ENCODE assay signal across 8 cellular contexts in genomic region chr11:73983764-73984543, GRCh38. TPM values are rescaled to one million over a fixed set of nuclear protein-coding genes. Genes with fewer than 3 reads are reported as not detected.
DNase-seq lines count a peak whose midpoint lies in the region; ATAC-seq, FAIRE-seq and TF ChIP-seq lines count a peak whose summit lies in the region.

No MANE protein-coding gene starts in this region.

- no peaks in the 10 kb centered on the region for H3K9me2 ChIP-seq in SK-N-SH

- TF ChIP-seq CTCF in SK-N-SH (IDR thresholded peaks at IDR 0.05): no peak
- no peak for TF ChIP-seq CTCF in prostate gland (IDR thresholded peaks at IDR 0.05)

- CTCF ChIA-PET in SK-N-SH (lab: Yijun Ruan, JAX): interaction anchor here (4.6 kb wide), 1 partner anchor 21 kb away, joined by 21 read pairs; no protein-coding TSS in a partner anchor

- H3K27ac ChIP-seq in SK-N-SH (ENCODE audit: low read depth in 2 of 2, low read length in 1 of 2) (peak overlapping the region; percentile 87 to 98), SJSA1 (peak overlapping the region; percentile 67; the same call in 1 of the 2 replicates), prostate gland (peak overlapping the region; percentile 75 to 80)

- WGBS in SK-N-SH (ENCODE audit: low lambda C conversion rate): 76% methylated on average over 15 of the region's 15 CpGs
- 64% methylated on average over 15 of the region's 15 CpGs for WGBS in prostate gland

- H3K27me3 ChIP-seq in SK-N-SH (ENCODE audit: insufficient read depth): no peaks in the 10 kb centered on the region
- no peaks in the 10 kb centered on the region for H3K27me3 ChIP-seq in SJSA1 (replicated peaks)
- H3K27me3 ChIP-seq in prostate gland (replicated peaks; ENCODE audit: insufficient read depth): no peaks in the 10 kb centered on the region

- H3K4me3 ChIP-seq in SK-N-SH (ENCODE audit: low read depth in 2 of 2, low read length in 1 of 2) (peak overlapping the region; percentile 70 to 93; a peak in 3 of 4 replicates), SJSA1 (peak overlapping the region; percentile 53), prostate gland (peak overlapping the region; percentile 48 to 50)

- peaks cover 0 to 12% of the 10 kb centered on the region in 2 experiments for H3K36me3 ChIP-seq in SK-N-SH (replicated peaks in 1 of 2; ENCODE audit: control insufficient read depth in 1 of 2, insufficient read depth in 2 of 2, low read length in 1 of 2)
- no peaks in the 10 kb centered on the region for H3K36me3 ChIP-seq in SJSA1
- no peaks in the 10 kb centered on the region for H3K36me3 ChIP-seq in prostate gland

- H4K20me1 ChIP-seq in SK-N-SH (ENCODE audit: insufficient read depth): no peaks in the 10 kb centered on the region

- H2AFZ ChIP-seq in SK-N-SH (ENCODE audit: low read depth): peak overlapping the region; percentile 98

- POLR2A ChIA-PET in SK-N-SH (lab: Yijun Ruan, JAX): interaction anchor here (1.4 kb wide), 1 partner anchor 187 kb away, joined by 4 read pairs; the partner anchor contains the start of genes C2CD3 and PPME1

- H3K79me2 ChIP-seq in SK-N-SH (ENCODE audit: insufficient read depth): peaks cover 8% of the 10 kb centered on the region; the same call in 1 of the 2 replicates

- TF ChIP-seq POLR2A in erythroblast (IDR thresholded peaks at IDR 0.05; ENCODE audit: low read length) (no peak), prostate gland (IDR thresholded peaks at IDR 0.05) (no peak)

- H3K4me2 ChIP-seq in SK-N-SH: peak overlapping the region; percentile 98

- H3K9me3 ChIP-seq in SK-N-SH (no peaks in the 10 kb centered on the region), SJSA1 (replicated peaks) (no peaks in the 10 kb centered on the region), prostate gland (no peaks in the 10 kb centered on the region)

- peaks cover 2% of the 10 kb centered on the region for H3F3A ChIP-seq in SK-N-SH (replicated peaks; ENCODE audit: insufficient read depth)

- no peak for ATAC-seq in SK-N-SH treated with all-trans-retinoic acid at 6 μM for 48 hours

- no peak for TF ChIP-seq RAD21 in SK-N-SH (IDR thresholded peaks at IDR 0.05; ENCODE audit: low read length)

- intact Hi-C loops in prostate gland (cut with DNase I): loop anchor here (5.0 kb wide), 1 partner anchor 343 kb away; no protein-coding TSS in a partner anchor

- peak overlapping the region; percentile 83; the same call in 1 of the 2 replicates for H3K9ac ChIP-seq in SK-N-SH

- FAIRE-seq in urothelium cell line (lab: Jason Lieb, UNC): no peak

- DNase-seq in SK-N-SH (peak; percentile 49), SJSA1 (ENCODE audit: low read depth in 1 of 2, low spot score in 2 of 2) (no peak), erythroblast (lab: John Stamatoyannopoulos, UW) (peak; percentile 33 to 46), prostate gland (ENCODE audit: low spot score) (no peak), GDM1 (lab: John Stamatoyannopoulos, UW) (no peak), urothelium cell line (ENCODE audit: low spot score) (no peak), mesenteric fat pad (ENCODE audit: low spot score) (no peak)

- no peak for TF ChIP-seq EP300 in SK-N-SH (IDR thresholded peaks at IDR 0.05; ENCODE audit: borderline replicate concordance in 1 of 2, low read depth in 1 of 2, low read length in 1 of 2)

- H3K4me1 ChIP-seq in SK-N-SH (ENCODE audit: control insufficient read depth in 1 of 2, insufficient read depth in 2 of 2, low read depth in 1 of 2, low read length in 1 of 2) (peaks cover 7 to 22% of the 10 kb centered on the region in 2 experiments; a peak in 2 of 4 replicates), SJSA1 (replicated peaks) (peaks cover 12% of the 10 kb centered on the region), prostate gland (replicated peaks) (no peaks in the 10 kb centered on the region)

TF ChIP-seq in SK-N-SH, 30 proteins besides CTCF, POLR2A, EP300 and RAD21 (continues in another document):
- TF ChIP-seq GATA2 (CRISPR knock-in tag; IDR thresholded peaks at IDR 0.05): no peak
- TF ChIP-seq MXI1 (IDR thresholded peaks at IDR 0.05; ENCODE audit: low read depth, low read length): no peak
- no peak for TF ChIP-seq TEAD4 (IDR thresholded peaks at IDR 0.05; ENCODE audit: borderline replicate concordance, insufficient read depth)
- TF ChIP-seq NFIC (IDR thresholded peaks at IDR 0.05; ENCODE audit: borderline replicate concordance): no peak
- TF ChIP-seq REST (IDR thresholded peaks at IDR 0.05; ENCODE audit: low read depth, low read length): no peak

TF ChIP-seq in SK-N-SH treated with all-trans-retinoic acid at 6 μM for 48 hours, 23 proteins besides CTCF, POLR2A, EP300 and RAD21:
- no peak for TF ChIP-seq CREB5 (CRISPR knock-in tag; IDR thresholded peaks at IDR 0.05; ENCODE audit: low read depth)
- no peak for TF ChIP-seq ISL1 (CRISPR knock-in tag; IDR thresholded peaks at IDR 0.05)
- no peak for TF ChIP-seq ARNTL (CRISPR knock-in tag; IDR thresholded peaks at IDR 0.05; ENCODE audit: borderline replicate concordance, low read depth)
- no peak for TF ChIP-seq PATZ1 (CRISPR knock-in tag; IDR thresholded peaks at IDR 0.05; ENCODE audit: borderline replicate concordance)
- no peak for TF ChIP-seq TSHZ2 (CRISPR knock-in tag; IDR thresholded peaks at IDR 0.05)
- no peak for TF ChIP-seq TCF4 (CRISPR knock-in tag; IDR thresholded peaks at IDR 0.05; ENCODE audit: borderline replicate concordance)

RNA-seq across cellular contexts. Expression of gene UCP2, which starts 1.3 kb away (rescaled TPM):
- 28.5 and 36.0 TPM in 2 replicates for polyA plus RNA-seq in SK-N-SH (2012; rRNA removed)
- 18.0 and 29.1 TPM in 2 replicates for polyA plus RNA-seq in SK-N-SH (2012; cell fraction: cytosol; rRNA removed)
- 14.2 and 16.1 TPM in 2 replicates for polyA plus RNA-seq in SK-N-SH (2012; cell fraction: nucleus; rRNA removed)
- 1.0 and 2.0 TPM in 2 replicates for total RNA-seq in SJSA1 (2014; rRNA removed; shearing (Covaris generic))
- total RNA-seq in prostate gland (10 to 100 TPM; 13.6 to 23.1 TPM), mesenteric fat pad (76.8 TPM)

RNA-seq across cellular contexts. Expression of gene UCP3, which starts 24.9 kb away (rescaled TPM):
- 1.2 and 1.4 TPM in 2 replicates for polyA plus RNA-seq in SK-N-SH (2012; rRNA removed)
- polyA plus RNA-seq in SK-N-SH (2012; cell fraction: cytosol; rRNA removed): 0.55 and 0.60 TPM in 2 replicates
- 15.0 and 15.9 TPM in 2 replicates for polyA plus RNA-seq in SK-N-SH (2012; cell fraction: nucleus; rRNA removed)
- total RNA-seq in SJSA1 (2014; rRNA removed; shearing (Covaris generic)): 0.08 TPM in 1 of 2 replicates, not detected in the other
- 1 to 10 TPM in 1 of 2 donors, under 1 TPM in 1; 0.55 to 6.8 TPM for total RNA-seq in prostate gland
- 2.7 TPM for total RNA-seq in mesenteric fat pad

RNA-seq across cellular contexts. Expression of gene DNAJB13, which starts 33.1 kb away (rescaled TPM):
- 0.49 and 0.51 TPM in 2 replicates for polyA plus RNA-seq in SK-N-SH (2012; rRNA removed)
- polyA plus RNA-seq in SK-N-SH (2012; cell fraction: cytosol; rRNA removed): 0.26 and 0.28 TPM in 2 replicates
- 1.0 and 2.0 TPM in 2 replicates for polyA plus RNA-seq in SK-N-SH (2012; cell fraction: nucleus; rRNA removed)
- total RNA-seq in SJSA1 (2014; rRNA removed; shearing (Covaris generic)): not detected in 2 replicates
- 1 to 10 TPM in 1 of 2 donors, under 1 TPM in 1; 0.59 to 1.9 TPM for total RNA-seq in prostate gland
- not detected for total RNA-seq in mesenteric fat pad

Comparison
In these comparisons a context has a peak if more than half of its experiments do, and no peak if none do; other contexts are left out.
1. DNase-seq: peak in SK-N-SH (single experiment) and erythroblast (2 of 2); none in SJSA1 (0 of 2), prostate gland (single experiment), GDM1 (single experiment), urothelium cell line (single experiment) and mesenteric fat pad (single experiment).
2. Peak in every context shown above with its lines, with median percentiles within 50 percentile points of each other: H3K27ac ChIP-seq and H3K4me3 ChIP-seq.